Comparison of ENCODE assay signal across 21 cellular contexts in the genomic region with DNA sequence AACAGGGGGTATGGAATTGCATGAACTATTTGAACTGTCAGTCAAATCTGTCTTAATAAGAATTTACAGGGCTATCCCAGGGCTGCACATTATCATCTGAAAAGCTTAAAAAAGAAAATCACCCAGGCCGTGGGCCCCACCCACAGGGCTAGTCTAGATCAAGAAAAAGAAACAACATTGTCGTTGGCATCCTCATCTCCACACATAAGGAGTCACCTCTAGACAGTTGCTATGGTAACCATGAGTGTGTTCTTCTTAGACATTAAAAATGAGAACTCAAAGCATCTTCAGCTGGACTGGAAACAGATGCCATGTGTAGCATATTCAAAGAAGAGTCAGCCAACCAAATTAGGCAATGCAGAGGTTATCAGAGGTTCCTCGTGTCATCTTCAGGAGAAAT.
"Had no signal": no experiment of that assay in that cellular context is flagged by ENCODE, and none has a peak within 500 bp of the region (broad histone marks: within the 10 kb centered on the region; RNA-seq: fewer than 3 reads in every experiment).

No MANE protein-coding gene starts in this region.

- H3K27me3 ChIP-seq: colonic mucosa, dorsolateral prefrontal cortex, gastrocnemius medialis, neutrophil, ovary, tibial artery had no signal

- DNase-seq: activated naive CD4-positive, alpha-beta T cell; activated naive CD8-positive, alpha-beta T cell treated with anti-CD3 and anti-CD28 coated beads, Interleukin-2, amount 10 ng/mL, durations not matched to agents 7 days and 5 days; activated T-cell treated with anti-CD3 and anti-CD28 coated beads, Interleukin-2, amount 50 U/mL, for 1 hour; amniotic stem cell; colonic mucosa; effector memory CD8-positive, alpha-beta T cell; gastrocnemius medialis; hippocampal formation; left cardiac atrium; midbrain; ovary; stimulated activated CD4-positive, alpha-beta T cell treated with anti-CD3 and anti-CD28 coated beads, Interleukin-4, amount 100 ng/mL, for 4 hours; substantia nigra; T1000; tibial artery had no signal

- ATAC-seq: effector memory CD8-positive, alpha-beta T cell; esophagus mucosa; gastrocnemius medialis; left cardiac atrium; natural killer cell treated with Interleukin-12 subunit alpha and Interleukin-12 subunit beta and Interleukin-15 and Interleukin-18, amount 100 ng/mL, for 72 hours; WTC11 had no signal

- H3K27ac ChIP-seq: colonic mucosa, gastrocnemius medialis, neutrophil, ovary, prostate gland, tibial artery had no signal

- H3K9me3 ChIP-seq: colonic mucosa, gastrocnemius medialis, neutrophil, ovary, prostate gland, tibial artery had no signal

- H3K4me1 ChIP-seq: colonic mucosa, gastrocnemius medialis, prostate gland, tibial artery had no signal

- H3K4me3 ChIP-seq: colonic mucosa, dorsolateral prefrontal cortex, gastrocnemius medialis, ovary, prostate gland, tibial artery had no signal

- H3K36me3 ChIP-seq: colonic mucosa, gastrocnemius medialis, neutrophil, ovary, prostate gland, tibial artery had no signal
